15 cellular contexts compared by ENCODE assay signal in genomic region chr20:43744966-43745733, GRCh38. TPM values are rescaled to one million over a fixed set of nuclear protein-coding genes. Genes with fewer than 3 reads are reported as not detected.
DNase-seq lines count a peak whose midpoint lies in the region; ATAC-seq and TF ChIP-seq lines count a peak whose summit lies in the region.
"Had no signal": no experiment of that assay in that cellular context is flagged by ENCODE, and none has a peak within 500 bp of the region (broad histone marks: within the 10 kb centered on the region; RNA-seq: fewer than 3 reads in every experiment).

No MANE protein-coding gene starts in this region.

- no peak overlapping the region for H3K18ac ChIP-seq in mesenchymal stem cell (ENCODE audit: low read depth in 1 of 2, low read length in 2 of 2)
- no peak overlapping the region for H3K18ac ChIP-seq in H9 (ENCODE audit: insufficient read length, low read depth, low read length)

- H3K9me3 Mint-ChIP-seq in CD4-positive, alpha-beta T cell = no peaks in the 10 kb centered on the region
- H3K9me3 Mint-ChIP-seq in H9 = no peaks in the 10 kb centered on the region

- H2BK12ac ChIP-seq in mesenchymal stem cell (ENCODE audit: low read length in 2 of 2) (peak overlapping the region in 1 of 2 experiments; percentile 87), H9 (ENCODE audit: insufficient read length, low read depth, low read length) (no peak overlapping the region)

- TF ChIP-seq CTCF in CD4-positive, alpha-beta T cell (IDR thresholded peaks at IDR 0.05) = no peak
- TF ChIP-seq CTCF in HL-60 (IDR thresholded peaks at IDR 0.05; ENCODE audit: insufficient read depth, low read length) (no peak), OCI-LY7 (conservative IDR thresholded peaks at IDR 0.05; ENCODE audit: low read length) (no peak), H9 (conservative IDR thresholded peaks at IDR 0.05) (no peak)

- H3K9ac ChIP-seq in mesenchymal stem cell (ENCODE audit: low read length) (no peak overlapping the region), H9 (ENCODE audit: extremely low read depth, insufficient read length, low read length) (no peak overlapping the region)

- H3K36me3 ChIP-seq in OCI-LY7 (ENCODE audit: insufficient read depth, low read length) (no peaks in the 10 kb centered on the region), mesenchymal stem cell (ENCODE audit: control insufficient read depth in 1 of 2, insufficient read depth in 2 of 2, low read depth in 1 of 2, low read length in 2 of 2) (no peaks in the 10 kb centered on the region)
- H3K36me3 ChIP-seq: ascending aorta, gastroesophageal sphincter had no signal

- H3K4me3 Mint-ChIP-seq in CD4-positive, alpha-beta T cell = peak overlapping the region; percentile 22
- no peak overlapping the region for H3K4me3 Mint-ChIP-seq in H9

- no peaks in the 10 kb centered on the region for H3K23me2 ChIP-seq in H9 (ENCODE audit: insufficient read length, low read depth, low read length, poor library complexity, severe bottlenecking)

- intact Hi-C loops in CD4-positive, alpha-beta T cell (cut with DNase I, micrococcal nuclease) = loop anchor here in 1 of 2 experiments (5.0 kb wide), 1 partner anchor 442 kb away; the partner anchor contains the start of gene JPH2
- intact Hi-C loops in OCI-LY7 (cut with micrococcal nuclease; ENCODE audit: unreplicated experiment) = loop anchor here (5.0 kb wide), 1 partner anchor 288 kb away; the partner anchor contains the start of gene SRSF6

- H3K27ac Mint-ChIP-seq in CD4-positive, alpha-beta T cell = no peak overlapping the region
- no peak overlapping the region for H3K27ac Mint-ChIP-seq in H9

- BruUV-seq in OCI-LY7 (replicated peaks; lab: Mats Ljungman, UMichigan) = no TSS peak

- no peaks in the 10 kb centered on the region for H3K9me3 ChIP-seq in CD4-positive, alpha-beta T cell (ENCODE audit: control insufficient read depth, low read length)
- H3K9me3 ChIP-seq in OCI-LY7 (ENCODE audit: low read length) = no peaks in the 10 kb centered on the region
- H3K9me3 ChIP-seq in mesenchymal stem cell (ENCODE audit: control insufficient read depth, low read length) = no peaks in the 10 kb centered on the region
- H3K9me3 ChIP-seq in H9 (ENCODE audit: control insufficient read depth, low read depth, low read length) = no peaks in the 10 kb centered on the region
- H3K9me3 ChIP-seq: ascending aorta, gastroesophageal sphincter had no signal

- CTCF ChIA-PET in CD4-positive, alpha-beta T cell (lab: Charles Lee) = no interaction called here
- CTCF ChIA-PET in OCI-LY7 (lab: Charles Lee; ENCODE audit: unreplicated experiment) = interaction anchor here (0.6 kb wide), 2 partner anchors 12 to 64 kb away, joined by 3 read pairs; no protein-coding TSS in a partner anchor

- peak overlapping the region; percentile 55 for H3K4me2 ChIP-seq in OCI-LY7 (ENCODE audit: low read length)
- H3K4me2 ChIP-seq in mesenchymal stem cell (ENCODE audit: low read length, poor library complexity, severe bottlenecking) = no peak overlapping the region
- H3K4me2 ChIP-seq in H9 (ENCODE audit: insufficient read depth, insufficient read length, low read length) = no peak overlapping the region

- no peaks in the 10 kb centered on the region for H3K27me3 ChIP-seq in CD4-positive, alpha-beta T cell (ENCODE audit: control insufficient read depth, insufficient read depth, low read length)
- H3K27me3 ChIP-seq in HL-60 (ENCODE audit: insufficient read depth, poor library complexity, severe bottlenecking) = no peaks in the 10 kb centered on the region
- H3K27me3 ChIP-seq in mesenchymal stem cell (ENCODE audit: control insufficient read depth in 1 of 2, insufficient read depth in 1 of 2, low read length in 2 of 2) = peaks cover 14 to 17% of the 10 kb centered on the region in 2 experiments
- H3K27me3 ChIP-seq in H9 (ENCODE audit: insufficient read depth, low read length) = no peaks in the 10 kb centered on the region
- H3K27me3 ChIP-seq: ascending aorta had no signal

- H2BK5ac ChIP-seq in mesenchymal stem cell (ENCODE audit: low read depth, low read length, poor library complexity, severe bottlenecking) (no peak overlapping the region), H9 (ENCODE audit: insufficient read length, low read length) (no peak overlapping the region)

- H3T11ph ChIP-seq in H9 (ENCODE audit: low read length) = no peak overlapping the region

- H3K14ac ChIP-seq in mesenchymal stem cell (ENCODE audit: low read length in 2 of 2) = peak overlapping the region in 1 of 2 experiments; percentile 77
- no peak overlapping the region for H3K14ac ChIP-seq in H9 (ENCODE audit: insufficient read depth, low read length)

- ATAC-seq in CD4-positive, alpha-beta T cell (ENCODE audit: poor library complexity) = no peak
- ATAC-seq in HG03280 (IDR thresholded peaks at IDR 0.05; ENCODE audit: unreplicated experiment) = no peak
- ATAC-seq: gastroesophageal sphincter had no signal

- H2BK15ac ChIP-seq in mesenchymal stem cell (ENCODE audit: low read depth, poor library complexity, severe bottlenecking) (peak overlapping the region; percentile 67), H9 (ENCODE audit: low read depth, low read length) (no peak overlapping the region)

- no peak overlapping the region for H3K4ac ChIP-seq in mesenchymal stem cell (ENCODE audit: low read depth in 1 of 2, low read length in 2 of 2)
- H3K4ac ChIP-seq in H9 (ENCODE audit: low read depth, low read length) = no peak overlapping the region

- no peak overlapping the region for H3K27ac ChIP-seq in CD4-positive, alpha-beta T cell (ENCODE audit: low read depth, low read length)
- H3K27ac ChIP-seq in HL-60 (replicated peaks) (peak overlapping the region; percentile 75), OCI-LY7 (ENCODE audit: low read depth, low read length, poor library complexity, severe bottlenecking) (no peak overlapping the region), mesenchymal stem cell (ENCODE audit: low read length, poor library complexity, severe bottlenecking) (no peak overlapping the region), H9 (ENCODE audit: insufficient read length, low read depth, low read length) (no peak overlapping the region)
- H3K27ac ChIP-seq: ascending aorta, gastroesophageal sphincter had no signal

- no peak overlapping the region for H4K8ac ChIP-seq in mesenchymal stem cell (ENCODE audit: low read length)
- no peak overlapping the region for H4K8ac ChIP-seq in H9 (replicated peaks; ENCODE audit: insufficient read length, low read depth, low read length)

- DNase-seq in CD4-positive, alpha-beta T cell = no peak
- DNase-seq in HL-60 (ENCODE audit: low read depth in 1 of 2, low spot score in 1 of 2) (peak; percentile 90 to 94), OCI-LY7 (ENCODE audit: low spot score) (peak; percentile 58), mesenchymal stem cell (no peak), COLO668 (lab: John Stamatoyannopoulos, UW; ENCODE audit: unreplicated experiment) (no peak), H9 (no peak)
- no peak for DNase-seq in activated CD4-positive, CD25-positive, alpha-beta regulatory T cell (lab: John Stamatoyannopoulos, UW)
- DNase-seq: activated T-cell treated with anti-CD3 and anti-CD28 coated beads, Interleukin-2, amount 50 U/mL, for 48 hours; effector CD4-positive, alpha-beta T cell; kidney had no signal

- H3K4me1 ChIP-seq in OCI-LY7 (ENCODE audit: insufficient read depth, low read length, poor library complexity, severe bottlenecking) = peaks cover 25% of the 10 kb centered on the region
- peaks cover 8% of the 10 kb centered on the region for H3K4me1 ChIP-seq in mesenchymal stem cell (ENCODE audit: control insufficient read depth, insufficient read depth, low read depth, low read length)
- H3K4me1 ChIP-seq in H9 (ENCODE audit: insufficient read depth, low read length) = no peaks in the 10 kb centered on the region
- H3K4me1 ChIP-seq: ascending aorta had no signal

- H3K79me2 ChIP-seq in OCI-LY7 (ENCODE audit: insufficient read depth, low read depth, low read length) (no peaks in the 10 kb centered on the region), H9 (ENCODE audit: insufficient read depth, low read length) (no peaks in the 10 kb centered on the region)

- H3K4me3 ChIP-seq in HL-60 (replicated peaks; ENCODE audit: insufficient read depth, low read length) (no peak overlapping the region), OCI-LY7 (ENCODE audit: low read depth, low read length, poor library complexity, severe bottlenecking) (peak overlapping the region; percentile 4), mesenchymal stem cell (ENCODE audit: insufficient read depth in 1 of 2, low read depth in 1 of 2, low read length in 2 of 2) (no peak overlapping the region)
- H3K4me3 ChIP-seq: ascending aorta, gastroesophageal sphincter had no signal

- H3K56ac ChIP-seq in H9 (ENCODE audit: insufficient read length, low read depth, low read length) = no peak overlapping the region

- H3K79me1 ChIP-seq in mesenchymal stem cell (replicated peaks; ENCODE audit: low read length, poor library complexity, severe bottlenecking) (no peaks in the 10 kb centered on the region), H9 (ENCODE audit: insufficient read depth, low read depth, low read length, poor library complexity, severe bottlenecking) (no peaks in the 10 kb centered on the region)

- H3K4me1 Mint-ChIP-seq in CD4-positive, alpha-beta T cell (ENCODE audit: low read depth) = peaks cover 8% of the 10 kb centered on the region
- peaks cover 13 to 32% of the 10 kb centered on the region in 2 experiments for H3K4me1 Mint-ChIP-seq in H9

- WGBS in mesenchymal stem cell = 82% methylated on average over 11 of the region's 12 CpGs
- WGBS in H9 (ENCODE audit: extremely low coverage, insufficient read length, low lambda C conversion rate) = no CpG with 5 or more reads among the region's 12 CpGs

- POLR2A ChIA-PET in CD4-positive, alpha-beta T cell (lab: Charles Lee) = no interaction called here
- POLR2A ChIA-PET in OCI-LY7 (lab: Charles Lee) = no interaction called here

- H4K91ac ChIP-seq in mesenchymal stem cell (ENCODE audit: low read length) = no peak overlapping the region
- H4K91ac ChIP-seq in H9 (ENCODE audit: insufficient read length, low read depth, low read length) = no peak overlapping the region

- no peaks in the 10 kb centered on the region for H3K36me3 Mint-ChIP-seq in CD4-positive, alpha-beta T cell (ENCODE audit: low read depth)
- no peaks in the 10 kb centered on the region for H3K36me3 Mint-ChIP-seq in H9 (ENCODE audit: insufficient read depth in 1 of 3, low read depth in 3 of 3)

- no peaks in the 10 kb centered on the region for H3K9me2 ChIP-seq in OCI-LY7 (ENCODE audit: insufficient read depth, low read length)

- no peak overlapping the region for H2BK20ac ChIP-seq in H9 (ENCODE audit: low read depth, low read length, poor library complexity, severe bottlenecking)

- H2AK5ac ChIP-seq in mesenchymal stem cell (ENCODE audit: low read length, severe bottlenecking) (no peak overlapping the region), H9 (ENCODE audit: insufficient read length, low read length) (no peak overlapping the region)

- H4K5ac ChIP-seq in H9 (ENCODE audit: insufficient read length, low read depth, low read length) = no peak overlapping the region

- H2BK120ac ChIP-seq in mesenchymal stem cell (ENCODE audit: low read depth, low read length) = no peak overlapping the region
- no peak overlapping the region for H2BK120ac ChIP-seq in H9 (ENCODE audit: low read depth, low read length, poor library complexity, severe bottlenecking)

- no peaks in the 10 kb centered on the region for H4K20me1 ChIP-seq in OCI-LY7 (ENCODE audit: insufficient read depth, low read length)
- H4K20me1 ChIP-seq in H9 (ENCODE audit: control insufficient read depth, insufficient read depth, insufficient read length) = no peaks in the 10 kb centered on the region

- H3K23ac ChIP-seq in mesenchymal stem cell (ENCODE audit: low read length in 2 of 2) = no peak overlapping the region
- H3K23ac ChIP-seq in H9 (ENCODE audit: insufficient read length, low read depth, low read length) = no peak overlapping the region

- H2AFZ ChIP-seq in OCI-LY7 (ENCODE audit: low read length) (peak overlapping the region; percentile 96), mesenchymal stem cell (ENCODE audit: low read depth, low read length) (no peak overlapping the region), H9 (ENCODE audit: low read length) (no peak overlapping the region)

- H3K27me3 Mint-ChIP-seq in CD4-positive, alpha-beta T cell = no peaks in the 10 kb centered on the region
- peaks cover 8% of the 10 kb centered on the region for H3K27me3 Mint-ChIP-seq in H9 (ENCODE audit: low read depth)

RNA-seq across cellular contexts. Expression of gene GTSF1L, which starts 18.3 kb away (rescaled TPM):
- total RNA-seq in CD4-positive, alpha-beta T cell = not detected
- total RNA-seq in OCI-LY7 (2014; rRNA removed; shearing (Covaris generic)) = 0.21 and 3.1 TPM in 2 replicates
- total RNA-seq in OCI-LY7 (2022) (3.3 and 4.0 TPM in 2 replicates), H9 (2021) (not detected in 2 replicates)
- polyA plus RNA-seq in mesenchymal stem cell (2013, experiment 1 of 2) = not detected
- not detected for polyA plus RNA-seq in mesenchymal stem cell (2013, experiment 2 of 2)
- total RNA-seq: ascending aorta, gastroesophageal sphincter, HepG2, kidney, SK-MEL-5 had no signal
- polyA plus RNA-seq: HepG2 had no signal

Comparison
In these comparisons a context has a peak if more than half of its experiments do, and no peak if none do; other contexts are left out.
1. DNase-seq: peak in HL-60 (2 of 2) and OCI-LY7 (single experiment); none in CD4-positive, alpha-beta T cell (0 of 10), mesenchymal stem cell (single experiment), COLO668 (single experiment), H9 (single experiment) and activated CD4-positive, CD25-positive, alpha-beta regulatory T cell (0 of 4).